In genomic region chr1:116311756-116312691, GRCh38 we compare ENCODE assay signal across 1 cellular context.
TF ChIP-seq lines count a peak whose summit lies in the region.

No MANE protein-coding gene starts in this region.

TF ChIP-seq in HepG2, 621 proteins besides CTCF, POLR2A, EP300 and RAD21 (continued from another document and continues in another):
- TF ChIP-seq NFE2L1 (CRISPR knock-in tag; IDR thresholded peaks at IDR 0.05; ENCODE audit: borderline replicate concordance), result no peak
- no peak for TF ChIP-seq ZNF607 (CRISPR knock-in tag; IDR thresholded peaks at IDR 0.05; ENCODE audit: borderline replicate concordance)
- TF ChIP-seq MEIS1 (CRISPR knock-in tag; IDR thresholded peaks at IDR 0.05; ENCODE audit: borderline replicate concordance), result peak; percentile 19; the same call in 1 of the 2 replicates
- TF ChIP-seq FOXA1 (IDR thresholded peaks at IDR 0.05), result no peak
- TF ChIP-seq FOXA1 (CRISPR knock-in tag; IDR thresholded peaks at IDR 0.05), result no peak
- TF ChIP-seq PHF21A (CRISPR knock-in tag; IDR thresholded peaks at IDR 0.05), result peak; percentile 60; the same call in 1 of the 2 replicates
- TF ChIP-seq HNRNPL (IDR thresholded peaks at IDR 0.05; ENCODE audit: low read depth, low read length), result no peak
- 0 out of 2 replicates have a peak, but pooled peaks have one; percentile 20 for TF ChIP-seq ZBTB38 (CRISPR knock-in tag; IDR thresholded peaks at IDR 0.05)
- peak; percentile 60 for TF ChIP-seq CBX1 (IDR thresholded peaks at IDR 0.05; ENCODE audit: low read depth)
- TF ChIP-seq ELF3 (CRISPR knock-in tag; IDR thresholded peaks at IDR 0.05), result 0 out of 2 replicates have a peak, but pooled peaks have one; percentile 32
- no peak for TF ChIP-seq ZNF761 (CRISPR knock-in tag; conservative IDR thresholded peaks at IDR 0.05)
- peak; percentile 79 for TF ChIP-seq FOXP4 (CRISPR knock-in tag; IDR thresholded peaks at IDR 0.05)
- peak; percentile 69 for TF ChIP-seq SOX5 (CRISPR knock-in tag; IDR thresholded peaks at IDR 0.05; ENCODE audit: borderline replicate concordance)
- TF ChIP-seq SRSF4 (IDR thresholded peaks at IDR 0.05; ENCODE audit: low read depth, low read length, poor library complexity, severe bottlenecking), result no peak
- 0 out of 2 replicates have a peak, but pooled peaks have one; percentile 10 for TF ChIP-seq CHD4 (IDR thresholded peaks at IDR 0.05; ENCODE audit: borderline replicate concordance, low read length)
- no peak for TF ChIP-seq ATF4 (CRISPR knock-in tag; IDR thresholded peaks at IDR 0.05)
- TF ChIP-seq FOXP1 (IDR thresholded peaks at IDR 0.05), result no peak
- peak; percentile 39; the same call in 1 of the 2 replicates for TF ChIP-seq FOXP1 (CRISPR knock-in tag; IDR thresholded peaks at IDR 0.05)
- TF ChIP-seq ZNF784 (CRISPR knock-in tag; IDR thresholded peaks at IDR 0.05; ENCODE audit: borderline replicate concordance), result no peak
- peak; percentile 54; the same call in 1 of the 2 replicates for TF ChIP-seq TARDBP (CRISPR knock-in tag; IDR thresholded peaks at IDR 0.05)
- no peak for TF ChIP-seq HNRNPH1 (optimal IDR thresholded peaks at IDR 0.05; ENCODE audit: low read depth, low read length)
- no peak for TF ChIP-seq HHEX (CRISPR knock-in tag; IDR thresholded peaks at IDR 0.05)
- TF ChIP-seq HBP1 (CRISPR knock-in tag; IDR thresholded peaks at IDR 0.05; ENCODE audit: low read depth), result no peak
- peak; percentile 46; the same call in 1 of the 2 replicates for TF ChIP-seq MTA1 (CRISPR knock-in tag; IDR thresholded peaks at IDR 0.05; ENCODE audit: borderline replicate concordance)
- TF ChIP-seq TFDP1 (CRISPR knock-in tag; IDR thresholded peaks at IDR 0.05; ENCODE audit: borderline replicate concordance), result peak; percentile 58; the same call in 1 of the 2 replicates
- TF ChIP-seq SP2 (CRISPR knock-in tag; IDR thresholded peaks at IDR 0.05), result no peak
- 0 out of 2 replicates have a peak, but pooled peaks have one; percentile 43 for TF ChIP-seq DMAP1 (CRISPR knock-in tag; IDR thresholded peaks at IDR 0.05)
- 0 out of 2 replicates have a peak, but pooled peaks have one; percentile 57 for TF ChIP-seq ZNF704 (CRISPR knock-in tag; IDR thresholded peaks at IDR 0.05; ENCODE audit: borderline replicate concordance)
- no peak for TF ChIP-seq CEBPZ (IDR thresholded peaks at IDR 0.05; ENCODE audit: low read length)
- no peak for TF ChIP-seq SALL2 (CRISPR knock-in tag; IDR thresholded peaks at IDR 0.05)
- TF ChIP-seq ZNF782 (CRISPR knock-in tag; IDR thresholded peaks at IDR 0.05; ENCODE audit: borderline replicate concordance), result no peak
- TF ChIP-seq ZNF766 (CRISPR knock-in tag; IDR thresholded peaks at IDR 0.05; ENCODE audit: borderline replicate concordance), result peak; percentile 72; the same call in 1 of the 2 replicates
- no peak for TF ChIP-seq SOX6 (IDR thresholded peaks at IDR 0.05)
- peak; percentile 79 for TF ChIP-seq SOX6 (CRISPR knock-in tag; IDR thresholded peaks at IDR 0.05)
- no peak for TF ChIP-seq RBAK (CRISPR knock-in tag; IDR thresholded peaks at IDR 0.05)
- no peak for TF ChIP-seq ATF2 (CRISPR knock-in tag; IDR thresholded peaks at IDR 0.05)
- TF ChIP-seq ZGPAT (CRISPR knock-in tag; IDR thresholded peaks at IDR 0.05), result 0 out of 2 replicates have a peak, but pooled peaks have one; percentile 20
- peak; percentile 75; the same call in 1 of the 2 replicates for TF ChIP-seq THRA (CRISPR knock-in tag; IDR thresholded peaks at IDR 0.05; ENCODE audit: borderline replicate concordance)
- no peak for TF ChIP-seq NFYC (CRISPR knock-in tag; IDR thresholded peaks at IDR 0.05)
- peak; percentile 46; the same call in 1 of the 2 replicates for TF ChIP-seq POGK (CRISPR knock-in tag; conservative IDR thresholded peaks at IDR 0.05)
- TF ChIP-seq ATF1 (CRISPR knock-in tag; IDR thresholded peaks at IDR 0.05), result no peak
- TF ChIP-seq E2F5 (CRISPR knock-in tag; conservative IDR thresholded peaks at IDR 0.05), result no peak
